In genomic region chr19:50432658-50433057, GRCh38 we compare ENCODE assay signal across 8 cellular contexts. TPM values are rescaled to one million over a fixed set of nuclear protein-coding genes. Genes with fewer than 3 reads are reported as not detected.
DNase-seq lines count a peak whose midpoint lies in the region; ATAC-seq and TF ChIP-seq lines count a peak whose summit lies in the region.

Gene MYBPC2, plus strand, starts transcription at chr19:50432892. Its CDS starts 62 bp downstream, at chr19:50432954.

- H3K27me3 ChIP-seq in NT2/D1 (ENCODE audit: insufficient read depth, insufficient read length) (no peaks in the 10 kb centered on the region), esophagus muscularis mucosa (peaks cover 0 to 76% (median 20%) of the 10 kb centered on the region in 4 donors), psoas muscle (ENCODE audit: insufficient read depth in 3 of 3, low read length in 2 of 3) (peaks cover 0 to 11% (median 0%) of the 10 kb centered on the region in 3 donors)

- 9% methylated on average over 13 of the region's 13 CpGs for WGBS in esophagus muscularis mucosa
- 1 to 7% (median 5%) methylated on average over 13 of the region's 13 CpGs for WGBS in psoas muscle, 3 donors

- intact Hi-C loops in esophagus muscularis mucosa (cut with DNase I) (no loop called here), psoas muscle (cut with DNase I) (loop anchor here in 1 of 2 donors (2.0 kb wide), 1 partner anchor 68 kb away; no protein-coding TSS in a partner anchor)

- H3K36me3 ChIP-seq in NT2/D1 (ENCODE audit: insufficient read depth, insufficient read length, low read length) = no peaks in the 10 kb centered on the region
- H3K36me3 ChIP-seq in esophagus muscularis mucosa = no peaks in the 10 kb centered on the region
- H3K36me3 ChIP-seq in psoas muscle (ENCODE audit: insufficient read depth in 1 of 2, low read depth in 1 of 2) = peaks cover 0 to 27% of the 10 kb centered on the region in 2 donors

- TF ChIP-seq POLR2A in esophagus muscularis mucosa (IDR thresholded peaks at IDR 0.05; ENCODE audit: low read depth) = no peak

- ATAC-seq in psoas muscle = peak in 3 of 4 donors; percentile 23 to 62 (median 47)

- DNase-seq in NT2/D1 (ENCODE audit: low read depth, low spot score) (no peak), esophagus muscularis mucosa (ENCODE audit: extremely low spot score) (no peak), psoas muscle (peak in 1 of 2 donors; percentile 70), SHP77 (lab: John Stamatoyannopoulos, UW) (no peak), NCI-H1436 (lab: John Stamatoyannopoulos, UW) (no peak)
- no peak for DNase-seq in activated CD4-positive, alpha-beta T cell treated with anti-CD3 and anti-CD28 coated beads for 4 hours
- no peak for DNase-seq in stimulated activated CD4-positive, alpha-beta T cell treated with anti-CD3 and anti-CD28 coated beads, Interleukin-4, amount 100 ng/mL, for 4 hours

- no peak for TF ChIP-seq EP300 in esophagus muscularis mucosa (IDR thresholded peaks at IDR 0.05)

- H3K4me3 ChIP-seq in GM12875 (ENCODE audit: low read depth, low read length) (peak within 1 kb of the TSS; percentile 58), NT2/D1 (ENCODE audit: insufficient read length, low read depth) (peak within 1 kb of the TSS; percentile 47), esophagus muscularis mucosa (peak within 1 kb of the TSS; percentile 66 to 77 (median 68)), psoas muscle (peak within 1 kb of the TSS; percentile 79)

- no peaks in the 10 kb centered on the region for H3K9me3 ChIP-seq in NT2/D1 (ENCODE audit: insufficient read depth, low read length)
- H3K9me3 ChIP-seq in esophagus muscularis mucosa = no peaks in the 10 kb centered on the region
- H3K9me3 ChIP-seq in psoas muscle = no peaks in the 10 kb centered on the region

- TF ChIP-seq CTCF in GM12875 (IDR thresholded peaks at IDR 0.05; ENCODE audit: borderline replicate concordance, insufficient read depth, low read depth, low read length) (no peak), esophagus muscularis mucosa (IDR thresholded peaks at IDR 0.05) (no peak), psoas muscle (IDR thresholded peaks at IDR 0.05) (no peak)

- peaks cover 7% of the 10 kb centered on the region for H3K4me1 ChIP-seq in NT2/D1 (ENCODE audit: insufficient read depth, insufficient read length)
- H3K4me1 ChIP-seq in esophagus muscularis mucosa = peaks cover 18 to 33% (median 30%) of the 10 kb centered on the region in 4 donors
- H3K4me1 ChIP-seq in psoas muscle = peaks cover 18% of the 10 kb centered on the region

- H3K9ac ChIP-seq in NT2/D1 (ENCODE audit: insufficient read length, low read depth) = peak within 1 kb of the TSS; percentile 74

- peak within 1 kb of the TSS; percentile 46 to 73 (median 64) for H3K27ac ChIP-seq in esophagus muscularis mucosa (replicated peaks in 1 of 4)
- peak within 1 kb of the TSS; percentile 87 for H3K27ac ChIP-seq in psoas muscle

RNA-seq across cellular contexts. Expression of gene MYBPC2, which starts in this region (rescaled TPM):
- total RNA-seq in esophagus muscularis mucosa (not detected), psoas muscle (1,000 to 10,000 TPM in 3 of 4 donors, 100 to 1,000 TPM in 1; 699 to 1,898 (median 1,482) TPM)
- 1,000 to 10,000 TPM in 1 of 3 donors, 100 to 1,000 TPM in 1, 10 to 100 TPM in 1; 65.8 to 1,123 (median 804) TPM for polyA plus RNA-seq in psoas muscle

Comparison
In these comparisons a context has a peak if more than half of its experiments do, and no peak if none do; other contexts are left out.
1. RNA of gene MYBPC2 (total RNA-seq): 699 to 1,898 TPM in psoas muscle; not detected in esophagus muscularis mucosa; every median in the first group is over 100 times any median in the second.
2. Peak in every context shown above with its lines, with median percentiles within 50 percentile points of each other: H3K4me3 ChIP-seq.